ENCODE assay signal across 14 cellular contexts in the genomic region with DNA sequence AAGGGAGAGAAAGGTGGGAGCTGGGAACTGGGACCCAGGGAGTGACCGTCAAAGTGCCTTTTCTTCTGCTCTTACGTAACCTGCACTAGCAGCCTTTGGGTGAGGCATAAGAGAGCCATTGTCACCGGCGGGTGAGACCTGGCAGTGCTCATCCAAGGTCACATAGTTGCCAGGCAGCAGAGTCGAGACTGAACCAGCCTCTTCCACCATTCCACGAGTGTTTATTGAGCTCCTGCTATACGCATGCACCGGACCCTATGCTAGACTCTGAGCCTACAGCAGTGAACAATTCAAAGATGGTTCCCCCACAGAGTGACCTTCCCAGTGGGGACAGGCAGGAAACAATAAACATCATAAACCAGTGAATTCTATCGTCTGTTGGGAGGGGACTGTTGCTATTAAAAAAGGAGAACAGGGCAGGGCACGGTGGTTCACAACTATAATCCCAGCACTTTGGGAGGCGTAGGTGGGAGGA. TPM values are rescaled to one million over a fixed set of nuclear protein-coding genes. Genes with fewer than 3 reads are reported as not detected.
DNase-seq lines count a peak whose midpoint lies in the region; ATAC-seq and TF ChIP-seq lines count a peak whose summit lies in the region.
"Had no signal": no experiment of that assay in that cellular context is flagged by ENCODE, and none has a peak within 500 bp of the region (broad histone marks: within the 10 kb centered on the region; RNA-seq: fewer than 3 reads in every experiment).

No MANE protein-coding gene starts in this region.

- no peaks in the 10 kb centered on the region for H3K9me2 ChIP-seq in Karpas-422 (replicated peaks; ENCODE audit: insufficient read depth, low read length)

- no peak overlapping the region for H2BK5ac ChIP-seq in IMR-90 (ENCODE audit: low read depth, low read length, poor library complexity, severe bottlenecking)

- H3K79me1 ChIP-seq in IMR-90 (ENCODE audit: low read depth in 1 of 2, low read length in 2 of 2): no peaks in the 10 kb centered on the region; a peak in 1 of 4 replicates

- intact Hi-C loops in IMR-90 (cut with micrococcal nuclease): no loop called here
- intact Hi-C loops in left cardiac atrium (cut with DNase I): loop anchor here in 1 of 2 donors (5.0 kb wide), 1 partner anchor 57 kb away; no protein-coding TSS in a partner anchor
- intact Hi-C loops in prostate gland (cut with DNase I): no loop called here

- TF ChIP-seq RAD21 in IMR-90 (IDR thresholded peaks at IDR 0.05; ENCODE audit: low read length): no peak

- H3K4me3 ChIP-seq in IMR-90 (ENCODE audit: insufficient read depth, low read depth, low read length) (no peak overlapping the region), prostate gland (no peak overlapping the region), Karpas-422 (ENCODE audit: low read length) (no peak overlapping the region)
- H3K4me3 ChIP-seq: esophagus muscularis mucosa had no signal

- H3K27me3 ChIP-seq in IMR-90 (ENCODE audit: control insufficient read depth, insufficient read depth, low read length): no peaks in the 10 kb centered on the region
- H3K27me3 ChIP-seq in prostate gland (replicated peaks; ENCODE audit: insufficient read depth): no peaks in the 10 kb centered on the region
- no peaks in the 10 kb centered on the region for H3K27me3 ChIP-seq in Karpas-422 (ENCODE audit: low read length)
- H3K27me3 ChIP-seq: esophagus muscularis mucosa had no signal

- no peak overlapping the region for H3K4me2 ChIP-seq in IMR-90 (ENCODE audit: low read depth, low read length)
- no peak overlapping the region for H3K4me2 ChIP-seq in Karpas-422 (ENCODE audit: low read depth, low read length, poor library complexity, severe bottlenecking)
- H3K4me2 ChIP-seq: KMS-11 had no signal

- H3K9ac ChIP-seq in IMR-90 (ENCODE audit: low read depth, low read length): no peak overlapping the region
- no peak overlapping the region for H3K9ac ChIP-seq in Karpas-422 (ENCODE audit: low read length)
- H3K9ac ChIP-seq: KMS-11 had no signal

- no peak overlapping the region for H3K4ac ChIP-seq in IMR-90 (ENCODE audit: low read depth, low read length)

- no peak overlapping the region for H3K23ac ChIP-seq in IMR-90 (ENCODE audit: low read depth, low read length)

- no peak overlapping the region for H4K5ac ChIP-seq in IMR-90 (ENCODE audit: low read depth, low read length)

- peak overlapping the region; percentile 72 for H2AK9ac ChIP-seq in IMR-90 (replicated peaks; ENCODE audit: low read depth, low read length, poor library complexity)

- no peak for DNase-seq in IMR-90
- DNase-seq in SK-MEL-5 (ENCODE audit: low read depth, low spot score): peak; percentile 62
- DNase-seq in left cardiac atrium: no peak
- DNase-seq in prostate gland (ENCODE audit: low spot score): peak; percentile 64
- no peak for DNase-seq in Karpas-422
- DNase-seq in GM13976 (ENCODE audit: low spot score): no peak
- DNase-seq: DMS53, HFFc6, NCI-H1694, NCI-H524 treated with DMSO at 0.1 percent for 48 hours, OCI-M1 had no signal

- no peak overlapping the region for H3K14ac ChIP-seq in IMR-90 (replicated peaks; ENCODE audit: low read depth, low read length)

- peak overlapping the region; percentile 24; the same call in 1 of the 2 replicates for H2AK5ac ChIP-seq in IMR-90 (ENCODE audit: low read depth, low read length)

- POLR2A ChIA-PET in IMR-90 (lab: Charles Lee; ENCODE audit: unreplicated experiment): no interaction called here

- in situ Hi-C loops in IMR-90 (cut with MboI; ENCODE audit: low sequenced_read_pairs): no loop called here
- in situ Hi-C loops in SK-MEL-5 (cut with HindIII; ENCODE audit: low pct_unique_long_range_greater_than_20kb, low sequenced_read_pairs): no loop called here
- in situ Hi-C loops in GM13976 (cut with MboI; ENCODE audit: low sequenced_read_pairs, unreplicated experiment): loop anchor here (10.0 to 25.0 kb wide), 2 partner anchors 80 to 222 kb away; no protein-coding TSS in a partner anchor

- dilution Hi-C loops in IMR-90 (cut with HindIII; ENCODE audit: low sequenced_read_pairs, unreplicated experiment): no loop called here

- peaks cover 6% of the 10 kb centered on the region; the same call in 1 of the 2 replicates for H3K9me1 ChIP-seq in IMR-90 (ENCODE audit: insufficient read depth, low read length)

- H4K20me1 ChIP-seq in IMR-90 (ENCODE audit: insufficient read depth, low read length) (peaks cover 5% of the 10 kb centered on the region), Karpas-422 (ENCODE audit: insufficient read depth, low read depth, low read length) (no peaks in the 10 kb centered on the region)

- WGBS in IMR-90 (ENCODE audit: extremely low coverage in 2 of 2, insufficient read length in 1 of 2), 2 experiments: 82% methylated on average over 5 of the region's 11 CpGs; no CpG with 5 or more reads in 1 of the 2 experiments
- WGBS in prostate gland: 42% methylated on average over 11 of the region's 11 CpGs

- no TSS peak for BruUV-seq in IMR-90 (replicated peaks; lab: Mats Ljungman, UMichigan)

- H4K91ac ChIP-seq in IMR-90 (ENCODE audit: insufficient read depth, low read depth, low read length): no peak overlapping the region

- no peak overlapping the region for H2BK15ac ChIP-seq in IMR-90 (ENCODE audit: low read depth, low read length)

- H3K36me3 ChIP-seq in IMR-90 (ENCODE audit: control insufficient read depth, insufficient read depth, low read length) (no peaks in the 10 kb centered on the region), prostate gland (no peaks in the 10 kb centered on the region), Karpas-422 (ENCODE audit: insufficient read depth, low read length) (no peaks in the 10 kb centered on the region)
- H3K36me3 ChIP-seq: esophagus muscularis mucosa had no signal

- no peak overlapping the region for H2BK120ac ChIP-seq in IMR-90 (ENCODE audit: low read depth, low read length)

- H3K9me3 ChIP-seq in IMR-90 (ENCODE audit: control insufficient read depth, insufficient read depth, low read length): no peaks in the 10 kb centered on the region
- no peaks in the 10 kb centered on the region for H3K9me3 ChIP-seq in prostate gland
- H3K9me3 ChIP-seq in Karpas-422 (ENCODE audit: low read length): no peaks in the 10 kb centered on the region
- H3K9me3 ChIP-seq: esophagus muscularis mucosa had no signal

- no peak overlapping the region for H2AFZ ChIP-seq in IMR-90 (replicated peaks; ENCODE audit: low read length, poor library complexity)
- no peak overlapping the region for H2AFZ ChIP-seq in Karpas-422 (ENCODE audit: low read length)

- CTCF ChIA-PET in IMR-90 (lab: Yijun Ruan, JAX): interaction anchor here (0.8 kb wide), 1 partner anchor 103 kb away, joined by 3 read pairs; no protein-coding TSS in a partner anchor

- no peak overlapping the region for H4K8ac ChIP-seq in IMR-90 (ENCODE audit: low read depth in 2 of 2, low read length in 2 of 2)

- no peaks in the 10 kb centered on the region for H3K79me2 ChIP-seq in Karpas-422 (ENCODE audit: low read length)

- H2BK20ac ChIP-seq in IMR-90 (ENCODE audit: low read depth, low read length): no peak overlapping the region

- H3K4me1 ChIP-seq in IMR-90 (ENCODE audit: control insufficient read depth, insufficient read depth, low read length): peaks cover 4% of the 10 kb centered on the region; the same call in 1 of the 2 replicates
- H3K4me1 ChIP-seq in prostate gland (replicated peaks): peaks cover 8% of the 10 kb centered on the region
- H3K4me1 ChIP-seq in Karpas-422 (ENCODE audit: low read length): no peaks in the 10 kb centered on the region

- H3K18ac ChIP-seq in IMR-90 (ENCODE audit: low read depth, low read length): no peak overlapping the region

- H3K56ac ChIP-seq in IMR-90 (ENCODE audit: extremely low read depth, insufficient read depth, low read length): no peak overlapping the region; the same call in 1 of the 2 replicates

- no peak for TF ChIP-seq CTCF in IMR-90 (conservative IDR thresholded peaks at IDR 0.05; ENCODE audit: low read depth, low read length)
- no peak for TF ChIP-seq CTCF in prostate gland (IDR thresholded peaks at IDR 0.05)
- no peak for TF ChIP-seq CTCF in GM13976 (IDR thresholded peaks at IDR 0.05; ENCODE audit: borderline replicate concordance, control extremely low read depth, extremely low read depth, insufficient read depth, missing control alignments)

- ATAC-seq in IMR-90 (ENCODE audit: low read depth) (no peak), left cardiac atrium (peak; percentile 41 to 42), HG02763 (IDR thresholded peaks at IDR 0.05; ENCODE audit: unreplicated experiment) (no peak)

- no peak for TF ChIP-seq POLR2A in IMR-90 (IDR thresholded peaks at IDR 0.05; ENCODE audit: low read depth, low read length)
- no peak for TF ChIP-seq POLR2A in prostate gland (IDR thresholded peaks at IDR 0.05)

- no peak overlapping the region for H3K27ac ChIP-seq in IMR-90 (ENCODE audit: insufficient read depth, low read length)
- peak overlapping the region; percentile 73 for H3K27ac ChIP-seq in prostate gland
- no peak overlapping the region for H3K27ac ChIP-seq in Karpas-422 (ENCODE audit: low read length)
- H3K27ac ChIP-seq: esophagus muscularis mucosa, KMS-11 had no signal

RNA-seq across cellular contexts. Expression of a gene that starts 18.6 kb away (rescaled TPM):
- total RNA-seq in IMR-90 (2012; rRNA removed) (36.7 and 37.8 TPM in 2 replicates), left cardiac atrium (10 to 100 TPM; 37.2 to 61.9 TPM), prostate gland (100 to 1,000 TPM in 1 of 2 donors, 10 to 100 TPM in 1; 80.7 to 221 TPM)
- 112 and 127 TPM in 2 replicates for polyA plus RNA-seq in IMR-90 (2012; rRNA removed)
- 111 and 127 TPM in 2 replicates for polyA plus RNA-seq in IMR-90 (2012; cell fraction: cytosol; rRNA removed)
- 158 and 365 TPM in 2 replicates for polyA plus RNA-seq in IMR-90 (2012; cell fraction: nucleus; rRNA removed; ENCODE audit: low replicate concordance)
- 52.7 and 61.9 TPM in 2 replicates for total RNA-seq in SK-MEL-5 (2014; rRNA removed; shearing (Covaris generic))
- polyA plus RNA-seq in SK-MEL-5 (2015; cell fraction: cytosol; rRNA removed): 107 and 144 TPM in 2 replicates
- polyA plus RNA-seq in SK-MEL-5 (2015; cell fraction: nucleus; rRNA removed): 158 and 177 TPM in 2 replicates
- 37.5 and 55.2 TPM in 2 replicates for total RNA-seq in Karpas-422 (2014; rRNA removed; shearing (Covaris generic); ENCODE audit: low replicate concordance)

RNA-seq across cellular contexts. Expression of a gene that starts 19.0 kb away (rescaled TPM):
- total RNA-seq in IMR-90 (2012; rRNA removed): 5.8 and 6.1 TPM in 2 replicates
- 25.3 and 28.5 TPM in 2 replicates for polyA plus RNA-seq in IMR-90 (2012; rRNA removed)
- polyA plus RNA-seq in IMR-90 (2012; cell fraction: cytosol; rRNA removed): 22.3 and 36.1 TPM in 2 replicates
- 50.3 and 64.5 TPM in 2 replicates for polyA plus RNA-seq in IMR-90 (2012; cell fraction: nucleus; rRNA removed; ENCODE audit: low replicate concordance)
- total RNA-seq in SK-MEL-5 (2014; rRNA removed; shearing (Covaris generic)): 10.3 and 11.3 TPM in 2 replicates
- 25.0 and 25.4 TPM in 2 replicates for polyA plus RNA-seq in SK-MEL-5 (2015; cell fraction: cytosol; rRNA removed)
- polyA plus RNA-seq in SK-MEL-5 (2015; cell fraction: nucleus; rRNA removed): 63.1 and 65.4 TPM in 2 replicates
- 10 to 100 TPM; 12.4 to 17.3 TPM for total RNA-seq in left cardiac atrium
- 10 to 100 TPM; 15.2 to 32.0 TPM for total RNA-seq in prostate gland
- total RNA-seq in Karpas-422 (2014; rRNA removed; shearing (Covaris generic); ENCODE audit: low replicate concordance): 14.6 and 18.4 TPM in 2 replicates

RNA-seq across cellular contexts. Expression of a gene that starts 23.5 kb away (rescaled TPM):
- total RNA-seq in IMR-90 (2012; rRNA removed) (105 and 142 TPM in 2 replicates), left cardiac atrium (10 to 100 TPM; 34.3 to 40.8 TPM), prostate gland (100 to 1,000 TPM; 122 to 214 TPM)
- 155 and 171 TPM in 2 replicates for polyA plus RNA-seq in IMR-90 (2012; rRNA removed)
- 117 and 213 TPM in 2 replicates for polyA plus RNA-seq in IMR-90 (2012; cell fraction: cytosol; rRNA removed)
- 88.4 and 128 TPM in 2 replicates for polyA plus RNA-seq in IMR-90 (2012; cell fraction: nucleus; rRNA removed; ENCODE audit: low replicate concordance)
- 90.2 and 105 TPM in 2 replicates for total RNA-seq in SK-MEL-5 (2014; rRNA removed; shearing (Covaris generic))
- polyA plus RNA-seq in SK-MEL-5 (2015; cell fraction: cytosol; rRNA removed): 221 and 258 TPM in 2 replicates
- 61.7 and 70.8 TPM in 2 replicates for polyA plus RNA-seq in SK-MEL-5 (2015; cell fraction: nucleus; rRNA removed)
- total RNA-seq in Karpas-422 (2014; rRNA removed; shearing (Covaris generic); ENCODE audit: low replicate concordance): 116 and 189 TPM in 2 replicates

RNA-seq across cellular contexts. Expression of a gene that starts 47.9 kb away (rescaled TPM):
- total RNA-seq in IMR-90 (2012; rRNA removed): 9.9 and 10.0 TPM in 2 replicates
- polyA plus RNA-seq in IMR-90 (2012; rRNA removed): 18.8 and 19.6 TPM in 2 replicates
- 8.8 and 25.6 TPM in 2 replicates for polyA plus RNA-seq in IMR-90 (2012; cell fraction: cytosol; rRNA removed)
- polyA plus RNA-seq in IMR-90 (2012; cell fraction: nucleus; rRNA removed; ENCODE audit: low replicate concordance): 44.4 and 97.9 TPM in 2 replicates
- total RNA-seq in SK-MEL-5 (2014; rRNA removed; shearing (Covaris generic)): 3.2 and 4.6 TPM in 2 replicates
- polyA plus RNA-seq in SK-MEL-5 (2015; cell fraction: cytosol; rRNA removed): 11.4 and 12.2 TPM in 2 replicates
- 22.6 and 25.8 TPM in 2 replicates for polyA plus RNA-seq in SK-MEL-5 (2015; cell fraction: nucleus; rRNA removed)
- total RNA-seq in left cardiac atrium: 10 to 100 TPM; 14.9 to 18.0 TPM
- total RNA-seq in prostate gland: 10 to 100 TPM; 38.9 to 41.8 TPM
- total RNA-seq in Karpas-422 (2014; rRNA removed; shearing (Covaris generic); ENCODE audit: low replicate concordance): 20.0 and 34.6 TPM in 2 replicates

Comparison
In these comparisons a context has a peak if more than half of its experiments do, and no peak if none do; other contexts are left out.
1. ATAC-seq: peak in left cardiac atrium (2 of 2); none in IMR-90 (single experiment) and HG02763 (single experiment).
2. DNase-seq: peak in SK-MEL-5 (single experiment) and prostate gland (single experiment); none in IMR-90 (single experiment), left cardiac atrium (single experiment), Karpas-422 (single experiment) and GM13976 (single experiment).
3. H3K27ac ChIP-seq: peak in prostate gland (2 of 2); none in IMR-90 (single experiment) and Karpas-422 (single experiment).